ENCODE assay signal across 23 cellular contexts in the genomic region with DNA sequence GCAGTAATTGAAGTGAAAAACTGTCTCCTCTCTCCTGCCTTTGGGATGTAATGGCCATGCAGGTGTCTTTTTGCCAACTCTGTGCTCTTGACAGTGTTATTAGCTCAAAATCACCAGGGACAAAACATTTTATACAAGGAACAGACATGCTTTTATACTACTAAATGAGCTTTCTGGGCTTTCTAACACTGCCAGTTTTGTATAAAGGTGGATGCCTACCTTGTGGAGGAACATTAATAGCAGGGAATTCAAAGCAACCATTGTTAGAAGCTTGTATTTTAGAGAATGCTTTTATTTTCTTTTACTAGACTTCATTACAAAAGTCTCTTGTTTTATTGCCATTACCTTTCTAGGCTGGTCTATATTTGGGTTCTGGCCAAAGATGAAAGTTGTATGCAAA.
"Had no signal": no experiment of that assay in that cellular context is flagged by ENCODE, and none has a peak within 500 bp of the region (broad histone marks: within the 10 kb centered on the region; RNA-seq: fewer than 3 reads in every experiment).

No MANE protein-coding gene starts in this region.

- H3K36me3 Mint-ChIP-seq: memory B cell; natural killer cell; stimulated activated effector memory CD8-positive, alpha-beta T cell treated with anti-CD3 and anti-CD28 coated beads, Interleukin-12 subunit alpha, Interleukin-12 subunit beta, amount 100 ng/mL, for 72 hours had no signal

- H3K4me3 Mint-ChIP-seq: endodermal cell; memory B cell; natural killer cell; stimulated activated effector memory CD8-positive, alpha-beta T cell treated with anti-CD3 and anti-CD28 coated beads, Interleukin-12 subunit alpha, Interleukin-12 subunit beta, amount 100 ng/mL, for 72 hours had no signal

- H3K4me1 ChIP-seq: gastrocnemius medialis, psoas muscle, sigmoid colon, thyroid gland, vagina had no signal

- H3K36me3 ChIP-seq: gastrocnemius medialis, ovary, sigmoid colon, stomach, thyroid gland, vagina had no signal

- H3K9me3 ChIP-seq: gastrocnemius medialis, ovary, psoas muscle, sigmoid colon, stomach, thyroid gland, vagina had no signal

- H3K4me1 Mint-ChIP-seq: endodermal cell, memory B cell had no signal

- H3K27ac Mint-ChIP-seq: endodermal cell; memory B cell; natural killer cell; stimulated activated effector memory CD8-positive, alpha-beta T cell treated with anti-CD3 and anti-CD28 coated beads, Interleukin-12 subunit alpha, Interleukin-12 subunit beta, amount 100 ng/mL, for 72 hours had no signal

- DNase-seq: effector CD8-positive, alpha-beta T cell; endodermal cell; foreskin fibroblast; gastrocnemius medialis; head of caudate nucleus; kidney; natural killer cell; occipital lobe; ovary; posterior cingulate gyrus; psoas muscle; right cardiac atrium; sigmoid colon; stimulated activated CD4-positive, alpha-beta T cell treated with anti-CD3 and anti-CD28 coated beads, Interleukin-2, amount 100 ng/mL, for 24 hours; stimulated activated CD4-positive, alpha-beta T cell treated with anti-CD3 and anti-CD28 coated beads, Interleukin-4, amount 100 ng/mL, for 24 hours; stimulated activated naive CD4-positive, alpha-beta T cell treated with Interleukin-2 at 50 U/mL for 16 hours; stomach; thyroid gland; trophoblast cell had no signal

- H3K4me3 ChIP-seq: gastrocnemius medialis, lung, ovary, psoas muscle, sigmoid colon, stomach, thyroid gland, vagina had no signal

- H3K9me3 Mint-ChIP-seq: endodermal cell; memory B cell; natural killer cell; stimulated activated effector memory CD8-positive, alpha-beta T cell treated with anti-CD3 and anti-CD28 coated beads, Interleukin-12 subunit alpha, Interleukin-12 subunit beta, amount 100 ng/mL, for 72 hours had no signal

- H3K27me3 ChIP-seq: gastrocnemius medialis, ovary, sigmoid colon, stomach, thyroid gland, vagina had no signal
